9 cellular contexts compared by ENCODE assay signal in genomic region chr18:49447810-49448745, GRCh38. TPM values are rescaled to one million over a fixed set of nuclear protein-coding genes. Genes with fewer than 3 reads are reported as not detected.
A peak's percentile ranks its signal among the peaks of the same experiment; 100 is the strongest.
DNase-seq lines count a peak whose midpoint lies in the region; ATAC-seq and TF ChIP-seq lines count a peak whose summit lies in the region.
"Had no signal": no experiment of that assay in that cellular context is flagged by ENCODE, and none has a peak within 500 bp of the region (broad histone marks: within the 10 kb centered on the region; RNA-seq: fewer than 3 reads in every experiment).

No MANE protein-coding gene starts in this region.

- BruUV-seq in OCI-LY7 (replicated peaks; lab: Mats Ljungman, UMichigan): no TSS peak

- peak; percentile 73 for TF ChIP-seq CTCF in HL-60 (IDR thresholded peaks at IDR 0.05; ENCODE audit: insufficient read depth, low read length)
- TF ChIP-seq CTCF in OCI-LY7 (conservative IDR thresholded peaks at IDR 0.05; ENCODE audit: low read length): peak; percentile 72
- TF ChIP-seq CTCF in tibial artery (IDR thresholded peaks at IDR 0.05): peak; percentile 38 to 42

- H3K27me3 Mint-ChIP-seq in CD4-positive, alpha-beta memory T cell: no peaks in the 10 kb centered on the region

- H3K27ac ChIP-seq in CD4-positive, alpha-beta memory T cell (ENCODE audit: low read depth, low read length): no peak overlapping the region
- H3K27ac ChIP-seq in HL-60 (replicated peaks) (no peak overlapping the region), OCI-LY7 (ENCODE audit: low read depth, low read length, poor library complexity, severe bottlenecking) (peak overlapping the region; percentile 15), tibial artery (no peak overlapping the region)

- POLR2A ChIA-PET in CD4-positive, alpha-beta memory T cell (lab: Charles Lee; ENCODE audit: partially characterized antibody): interaction anchor here (1.8 kb wide), 1 partner anchor 39 kb away, joined by 5 read pairs; the partner anchor contains the start of gene C18orf32
- POLR2A ChIA-PET in OCI-LY7 (lab: Charles Lee): no interaction called here

- intact Hi-C loops in CD4-positive, alpha-beta memory T cell (cut with micrococcal nuclease): loop anchor here (1.0 to 10.0 kb wide), 3 partner anchors 403 to 773 kb away; no protein-coding TSS in a partner anchor
- intact Hi-C loops in OCI-LY7 (cut with micrococcal nuclease; ENCODE audit: unreplicated experiment) (loop anchor here (5.0 kb wide), 1 partner anchor 426 kb away; no protein-coding TSS in a partner anchor), tibial artery (cut with DNase I; ENCODE audit: low total_unique reads) (no loop called here)

- H3K4me3 Mint-ChIP-seq in CD4-positive, alpha-beta memory T cell: no peak overlapping the region
- H3K4me3 Mint-ChIP-seq: nephron had no signal

- H3K9me3 Mint-ChIP-seq in CD4-positive, alpha-beta memory T cell: peaks cover 0 to 25% (median 2%) of the 10 kb centered on the region in 8 donors

- CTCF ChIA-PET in CD4-positive, alpha-beta memory T cell (lab: Charles Lee; ENCODE audit: partially characterized antibody): interaction anchor here (0.8 to 6.3 kb wide), 18 partner anchors 9 to 774 kb away, joined by 3 to 40 read pairs (median 5); no protein-coding TSS in a partner anchor
- CTCF ChIA-PET in OCI-LY7 (lab: Charles Lee; ENCODE audit: unreplicated experiment): no interaction called here

- ATAC-seq in GM18517 (IDR thresholded peaks at IDR 0.05; ENCODE audit: unreplicated experiment) (no peak), HG03442 (IDR thresholded peaks at IDR 0.05; ENCODE audit: unreplicated experiment) (no peak)

- H3K36me3 ChIP-seq in CD4-positive, alpha-beta memory T cell (ENCODE audit: insufficient read depth, low read length): no peaks in the 10 kb centered on the region
- H3K36me3 ChIP-seq in OCI-LY7 (ENCODE audit: insufficient read depth, low read length) (peaks cover 31% of the 10 kb centered on the region), tibial artery (peaks cover 0 to 43% (median 20%) of the 10 kb centered on the region in 3 donors)

- H3K9me3 ChIP-seq in CD4-positive, alpha-beta memory T cell (ENCODE audit: control insufficient read depth in 1 of 2, low read length in 2 of 2): no peaks in the 10 kb centered on the region
- 0 out of 2 replicates have a peak, but pooled peaks cover 12% of the 10 kb centered on the region for H3K9me3 ChIP-seq in OCI-LY7 (ENCODE audit: low read length)
- H3K9me3 ChIP-seq in tibial artery: peaks cover 0 to 43% (median 19%) of the 10 kb centered on the region in 3 donors

- peaks cover 14 to 26% (median 21%) of the 10 kb centered on the region in 4 donors for H3K4me1 Mint-ChIP-seq in CD4-positive, alpha-beta memory T cell
- H3K4me1 Mint-ChIP-seq: nephron had no signal

- H3K79me2 ChIP-seq in OCI-LY7 (ENCODE audit: insufficient read depth, low read depth, low read length): peaks cover 54% of the 10 kb centered on the region

- peak; percentile 41 to 66 (median 52) for DNase-seq in CD4-positive, alpha-beta memory T cell
- DNase-seq in HL-60 (ENCODE audit: low read depth in 1 of 2, low spot score in 1 of 2): peak; percentile 77 to 78
- peak; percentile 56 for DNase-seq in OCI-LY7 (ENCODE audit: low spot score)
- peak; percentile 19 for DNase-seq in amniotic stem cell (lab: John Stamatoyannopoulos, UW)
- peak; percentile 69 for DNase-seq in iris pigment epithelial cell (ENCODE audit: low read depth)
- DNase-seq in tibial artery: no peak

- H3K4me2 ChIP-seq in OCI-LY7 (ENCODE audit: low read length): no peak overlapping the region

- no peaks in the 10 kb centered on the region for H4K20me1 ChIP-seq in OCI-LY7 (ENCODE audit: insufficient read depth, low read length)

- H3K4me3 ChIP-seq in CD4-positive, alpha-beta memory T cell (ENCODE audit: low read length in 2 of 2): no peak overlapping the region
- H3K4me3 ChIP-seq in HL-60 (replicated peaks; ENCODE audit: insufficient read depth, low read length) (no peak overlapping the region), OCI-LY7 (ENCODE audit: low read depth, low read length, poor library complexity, severe bottlenecking) (no peak overlapping the region), tibial artery (no peak overlapping the region)

- H3K4me1 ChIP-seq in CD4-positive, alpha-beta memory T cell (ENCODE audit: insufficient read depth, low read length): no peaks in the 10 kb centered on the region
- H3K4me1 ChIP-seq in OCI-LY7 (ENCODE audit: insufficient read depth, low read length, poor library complexity, severe bottlenecking) (peaks cover 29% of the 10 kb centered on the region), tibial artery (no peaks in the 10 kb centered on the region)

- H2AFZ ChIP-seq in OCI-LY7 (ENCODE audit: low read length): no peak overlapping the region

- H3K27me3 ChIP-seq in CD4-positive, alpha-beta memory T cell (ENCODE audit: insufficient read depth, low read length): no peaks in the 10 kb centered on the region
- H3K27me3 ChIP-seq in HL-60 (ENCODE audit: insufficient read depth, poor library complexity, severe bottlenecking) (no peaks in the 10 kb centered on the region), tibial artery (no peaks in the 10 kb centered on the region)

- peak overlapping the region in 3 of 7 donors; percentile 20 to 43 (median 34) for H3K27ac Mint-ChIP-seq in CD4-positive, alpha-beta memory T cell
- H3K27ac Mint-ChIP-seq: nephron had no signal

- peaks cover 30 to 38% of the 10 kb centered on the region in 2 donors for H3K36me3 Mint-ChIP-seq in CD4-positive, alpha-beta memory T cell

- H3K9me2 ChIP-seq in OCI-LY7 (ENCODE audit: insufficient read depth, low read length): no peaks in the 10 kb centered on the region

RNA-seq across cellular contexts. Expression of gene DYM, which starts 12.4 kb away (rescaled TPM):
- 10 to 100 TPM; 63.7 to 66.9 TPM for total RNA-seq in CD4-positive, alpha-beta memory T cell
- polyA plus RNA-seq in CD4-positive, alpha-beta memory T cell: 10 to 100 TPM; 43.0 to 51.9 TPM
- total RNA-seq in OCI-LY7 (2014; rRNA removed; shearing (Covaris generic)): 82.6 and 128 TPM in 2 replicates
- 59.2 and 77.2 TPM in 2 replicates for total RNA-seq in OCI-LY7 (2022)

RNA-seq across cellular contexts. Expression of gene C18orf32, which starts 39.0 kb away (rescaled TPM):
- 10 to 100 TPM; 48.7 to 55.3 TPM for total RNA-seq in CD4-positive, alpha-beta memory T cell
- polyA plus RNA-seq in CD4-positive, alpha-beta memory T cell: 100 to 1,000 TPM in 1 of 2 donors, 10 to 100 TPM in 1; 83.7 to 138 TPM
- total RNA-seq in OCI-LY7 (2014; rRNA removed; shearing (Covaris generic)): 5.7 and 6.8 TPM in 2 replicates
- 11.1 and 13.5 TPM in 2 replicates for total RNA-seq in OCI-LY7 (2022)

RNA-seq across cellular contexts. Expression of gene RPL17, which starts 44.2 kb away (rescaled TPM):
- total RNA-seq in CD4-positive, alpha-beta memory T cell: 1,000 to 10,000 TPM; 2,362 to 2,566 TPM
- polyA plus RNA-seq in CD4-positive, alpha-beta memory T cell: 1,000 to 10,000 TPM; 1,351 to 2,166 TPM
- total RNA-seq in OCI-LY7 (2014; rRNA removed; shearing (Covaris generic)): 1,122 and 1,135 TPM in 2 replicates
- total RNA-seq in OCI-LY7 (2022): 1,167 and 1,261 TPM in 2 replicates

Comparison
In these comparisons a context has a peak if more than half of its experiments do, and no peak if none do; other contexts are left out.
1. DNase-seq: peak in CD4-positive, alpha-beta memory T cell (5 of 5), HL-60 (2 of 2), OCI-LY7 (single experiment), amniotic stem cell (single experiment) and iris pigment epithelial cell (single experiment); none in tibial artery (0 of 2).
2. Peak in every context shown above with its lines, with median percentiles within 50 percentile points of each other: CTCF ChIP-seq.